9 cellular contexts compared by ENCODE assay signal in genomic region chr17:1379930-1380313, GRCh38. TPM values are rescaled to one million over a fixed set of nuclear protein-coding genes. Genes with fewer than 3 reads are reported as not detected.
DNase-seq lines count a peak whose midpoint lies in the region; ATAC-seq lines count a peak whose summit lies in the region.
"Had no signal": no experiment of that assay in that cellular context is flagged by ENCODE, and none has a peak within 500 bp of the region (broad histone marks: within the 10 kb centered on the region; RNA-seq: fewer than 3 reads in every experiment).

No MANE protein-coding gene starts in this region.

- peaks cover 21% of the 10 kb centered on the region for H3K36me3 Mint-ChIP-seq in activated CD4-positive, alpha-beta T cell treated with anti-CD3 and anti-CD28 coated beads, Interleukin-2, amount 10 ng/mL, durations not matched to agents 24 days and 14 days (ENCODE audit: low read depth)
- peaks cover 2% of the 10 kb centered on the region for H3K36me3 Mint-ChIP-seq in T-helper 17 cell (ENCODE audit: low read depth)

- no peaks in the 10 kb centered on the region for H3K27me3 ChIP-seq in esophagus (ENCODE audit: control insufficient read depth in 1 of 2, insufficient read depth in 2 of 2, low read length in 2 of 2)

- peak overlapping the region; percentile 33 to 37 for H3K27ac ChIP-seq in esophagus (ENCODE audit: low read depth in 2 of 2, low read length in 1 of 2)

- peaks cover 11 to 12% of the 10 kb centered on the region in 2 donors for H3K4me1 ChIP-seq in esophagus (ENCODE audit: control insufficient read depth in 2 of 2, insufficient read depth in 2 of 2, low read length in 1 of 2)

- no peaks in the 10 kb centered on the region for H3K27me3 Mint-ChIP-seq in activated CD4-positive, alpha-beta T cell treated with anti-CD3 and anti-CD28 coated beads, Interleukin-2, amount 10 ng/mL, durations not matched to agents 24 days and 14 days
- no peaks in the 10 kb centered on the region for H3K27me3 Mint-ChIP-seq in T-helper 17 cell

- peaks cover 59% of the 10 kb centered on the region for H3K4me1 Mint-ChIP-seq in activated CD4-positive, alpha-beta T cell treated with anti-CD3 and anti-CD28 coated beads, Interleukin-2, amount 10 ng/mL, durations not matched to agents 24 days and 14 days
- peaks cover 60% of the 10 kb centered on the region for H3K4me1 Mint-ChIP-seq in T-helper 17 cell

- no peaks in the 10 kb centered on the region for H3K36me3 ChIP-seq in esophagus (ENCODE audit: control insufficient read depth in 2 of 2, insufficient read depth in 2 of 2, low read length in 1 of 2)

- ATAC-seq in T-helper 17 cell (peak; percentile 82), GM19035 (IDR thresholded peaks at IDR 0.05; ENCODE audit: unreplicated experiment) (no peak)
- peak; percentile 57 for ATAC-seq in stimulated activated naive CD8-positive, alpha-beta T cell treated with anti-CD3 and anti-CD28 coated beads, Interleukin-15, Interleukin-2, amounts not matched to agents 100 U/mL and 50 U/mL, for 24 hours

- no peak for DNase-seq in activated CD4-positive, alpha-beta T cell treated with anti-CD3 and anti-CD28 coated beads, Interleukin-2, amount 10 ng/mL, durations not matched to agents 24 days and 14 days
- no peak for DNase-seq in activated CD4-positive, alpha-beta T cell treated with anti-CD3 and anti-CD28 coated beads for 4 hours
- DNase-seq in T-helper 17 cell (peak in 1 of 3 donors; percentile 25), occipital lobe (lab: John Stamatoyannopoulos, UW) (no peak), NCI-H1694 treated with DMSO at 0.1 percent for 48 hours (lab: John Stamatoyannopoulos, UW) (no peak)
- no peak for DNase-seq in stimulated activated naive CD8-positive, alpha-beta T cell treated with anti-CD3 and anti-CD28 coated beads, Interleukin-15, Interleukin-2, amounts not matched to agents 100 U/mL and 50 U/mL, for 24 hours
- DNase-seq: midbrain had no signal

- peak overlapping the region; percentile 28 for H3K4me3 Mint-ChIP-seq in activated CD4-positive, alpha-beta T cell treated with anti-CD3 and anti-CD28 coated beads, Interleukin-2, amount 10 ng/mL, durations not matched to agents 24 days and 14 days
- peak overlapping the region; percentile 52 for H3K4me3 Mint-ChIP-seq in T-helper 17 cell

- intact Hi-C loops in activated CD4-positive, alpha-beta T cell treated with anti-CD3 and anti-CD28 coated beads, Interleukin-2, amount 10 ng/mL, durations not matched to agents 24 days and 14 days (cut with micrococcal nuclease): loop anchor here (2.0 to 10.0 kb wide), 2 partner anchors 15 to 245 kb away; partner anchors contain the start of gene SLC43A2

- 52 to 66% methylated on average over 10 of the region's 10 CpGs for WGBS in esophagus, 2 donors

- H3K4me3 ChIP-seq in esophagus (ENCODE audit: low read depth in 1 of 2, low read length in 2 of 2): no peak overlapping the region

- H3K27ac Mint-ChIP-seq in activated CD4-positive, alpha-beta T cell treated with anti-CD3 and anti-CD28 coated beads, Interleukin-2, amount 10 ng/mL, durations not matched to agents 24 days and 14 days: peak overlapping the region; percentile 46
- peak overlapping the region; percentile 94 for H3K27ac Mint-ChIP-seq in T-helper 17 cell

- no peaks in the 10 kb centered on the region for H3K9me3 Mint-ChIP-seq in activated CD4-positive, alpha-beta T cell treated with anti-CD3 and anti-CD28 coated beads, Interleukin-2, amount 10 ng/mL, durations not matched to agents 24 days and 14 days

- H3K9me3 ChIP-seq in T-helper 17 cell (ENCODE audit: control insufficient read depth, low read length, poor library complexity, severe bottlenecking): no peaks in the 10 kb centered on the region
- no peaks in the 10 kb centered on the region for H3K9me3 ChIP-seq in esophagus (ENCODE audit: control insufficient read depth in 2 of 2, insufficient read depth in 1 of 2, low read depth in 1 of 2, low read length in 1 of 2)

RNA-seq across cellular contexts. Expression of gene YWHAE, which starts 20.1 kb away (rescaled TPM):
- total RNA-seq in activated CD4-positive, alpha-beta T cell treated with anti-CD3 and anti-CD28 coated beads, Interleukin-2, amount 10 ng/mL, durations not matched to agents 24 days and 14 days: 493 and 504 TPM in 2 replicates
- 100 to 1,000 TPM; 142 to 146 TPM for total RNA-seq in T-helper 17 cell
- polyA plus RNA-seq in esophagus: 100 to 1,000 TPM; 246 to 324 TPM
- 515 TPM for total RNA-seq in occipital lobe
